In genomic region chr11:65428578-65429068, GRCh38 we compare ENCODE assay signal across 8 cellular contexts. TPM values are rescaled to one million over a fixed set of nuclear protein-coding genes. Genes with fewer than 3 reads are reported as not detected.
DNase-seq lines count a peak whose midpoint lies in the region; ATAC-seq and TF ChIP-seq lines count a peak whose summit lies in the region.

No MANE protein-coding gene starts in this region.

- no peak for ATAC-seq in body of pancreas
- no peak for ATAC-seq in GM21786 (IDR thresholded peaks at IDR 0.05; ENCODE audit: unreplicated experiment)

- no peak overlapping the region for H4K91ac ChIP-seq in mesenchymal stem cell (ENCODE audit: low read length)

- no peak overlapping the region for H3K18ac ChIP-seq in mesenchymal stem cell (ENCODE audit: low read depth in 1 of 2, low read length in 2 of 2)

- TF ChIP-seq POLR2A in body of pancreas (IDR thresholded peaks at IDR 0.05) (no peak), uterus (IDR thresholded peaks at IDR 0.05) (peak in 1 of 2 donors; percentile 9)

- DNase-seq in activated naive CD4-positive, alpha-beta T cell treated with anti-CD3 and anti-CD28 coated beads, Interleukin-2, amount 10 ng/mL, durations not matched to agents 7 days and 5 days = no peak
- no peak for DNase-seq in activated naive CD4-positive, alpha-beta T cell (lab: John Stamatoyannopoulos, UW)
- DNase-seq in body of pancreas = peak in 3 of 4 donors; percentile 65 to 73 (median 70)
- DNase-seq in mesenchymal stem cell = no peak
- peak; percentile 19 to 27 for DNase-seq in uterus
- no peak for DNase-seq in DMS 273 treated with DMSO at 0.1 percent for 48 hours (lab: John Stamatoyannopoulos, UW)
- DNase-seq in NCI-H1436 treated with DMSO at 0.1 percent for 48 hours (lab: John Stamatoyannopoulos, UW) = no peak

- H3K27me3 ChIP-seq in body of pancreas = no peaks in the 10 kb centered on the region
- no peaks in the 10 kb centered on the region for H3K27me3 ChIP-seq in mesenchymal stem cell (ENCODE audit: control insufficient read depth in 1 of 2, insufficient read depth in 1 of 2, low read length in 2 of 2)
- H3K27me3 ChIP-seq in uterus = no peaks in the 10 kb centered on the region

- H3K27ac Mint-ChIP-seq in activated naive CD4-positive, alpha-beta T cell treated with anti-CD3 and anti-CD28 coated beads, Interleukin-2, amount 10 ng/mL, durations not matched to agents 7 days and 5 days = peak overlapping the region; percentile 97

- 22 to 30% methylated on average over 5 of the region's 5 CpGs for WGBS in body of pancreas, 2 donors
- WGBS in mesenchymal stem cell = 92% methylated on average over 2 of the region's 5 CpGs

- TF ChIP-seq CTCF in body of pancreas (IDR thresholded peaks at IDR 0.05) (no peak), uterus (IDR thresholded peaks at IDR 0.05) (no peak)

- H3K27ac ChIP-seq in body of pancreas (peak overlapping the region; percentile 57 to 100 (median 99)), mesenchymal stem cell (ENCODE audit: low read length, poor library complexity, severe bottlenecking) (peak overlapping the region; percentile 84), uterus (peak overlapping the region; percentile 98 to 99)

- H3K9me3 ChIP-seq in body of pancreas (no peaks in the 10 kb centered on the region), mesenchymal stem cell (ENCODE audit: control insufficient read depth, low read length) (no peaks in the 10 kb centered on the region), uterus (no peaks in the 10 kb centered on the region)

- no peak overlapping the region for H2BK12ac ChIP-seq in mesenchymal stem cell (ENCODE audit: low read length in 2 of 2)

- H3K9ac ChIP-seq in mesenchymal stem cell (ENCODE audit: low read length) = peak overlapping the region; percentile 99

- no peak overlapping the region for H4K8ac ChIP-seq in mesenchymal stem cell (ENCODE audit: low read length)

- H2BK15ac ChIP-seq in mesenchymal stem cell (ENCODE audit: low read depth, poor library complexity, severe bottlenecking) = no peak overlapping the region

- intact Hi-C loops in body of pancreas (cut with DNase I) (no loop called here), uterus (cut with DNase I; ENCODE audit: low total_unique reads) (no loop called here)

- H3K4me1 ChIP-seq in body of pancreas (peaks cover 56% of the 10 kb centered on the region), mesenchymal stem cell (ENCODE audit: control insufficient read depth, insufficient read depth, low read depth, low read length) (peaks cover 2% of the 10 kb centered on the region), uterus (no peaks in the 10 kb centered on the region)

- peaks cover 71% of the 10 kb centered on the region for H3K4me1 Mint-ChIP-seq in activated naive CD4-positive, alpha-beta T cell treated with anti-CD3 and anti-CD28 coated beads, Interleukin-2, amount 10 ng/mL, durations not matched to agents 7 days and 5 days

- H3K23ac ChIP-seq in mesenchymal stem cell (ENCODE audit: low read length in 2 of 2) = no peak overlapping the region

- H3K4me3 ChIP-seq in body of pancreas (no peak overlapping the region), mesenchymal stem cell (ENCODE audit: insufficient read depth in 1 of 2, low read depth in 1 of 2, low read length in 2 of 2) (peak overlapping the region in 1 of 2 experiments; percentile 92), uterus (peak overlapping the region; percentile 76 to 91)

- H3K36me3 ChIP-seq in body of pancreas (replicated peaks in 1 of 2; ENCODE audit: insufficient read depth in 1 of 2, low read depth in 2 of 2) (no peaks in the 10 kb centered on the region), mesenchymal stem cell (ENCODE audit: control insufficient read depth in 1 of 2, insufficient read depth in 2 of 2, low read depth in 1 of 2, low read length in 2 of 2) (peaks cover 7 to 97% of the 10 kb centered on the region in 2 experiments), uterus (no peaks in the 10 kb centered on the region)

- H3K4me2 ChIP-seq in mesenchymal stem cell (ENCODE audit: low read length, poor library complexity, severe bottlenecking) = peak overlapping the region; percentile 25

- H3K4ac ChIP-seq in mesenchymal stem cell (ENCODE audit: low read depth in 1 of 2, low read length in 2 of 2) = no peak overlapping the region

- CTCF ChIA-PET in activated naive CD4-positive, alpha-beta T cell treated with anti-CD3 and anti-CD28 coated beads, Interleukin-2, amount 10 ng/mL, durations not matched to agents 7 days and 5 days (lab: Charles Lee) = interaction anchor here (1.7 kb wide), 2 partner anchors 9 to 69 kb away, joined by 3 to 5 read pairs; no protein-coding TSS in a partner anchor

- H3K79me1 ChIP-seq in mesenchymal stem cell (replicated peaks; ENCODE audit: low read length, poor library complexity, severe bottlenecking) = no peaks in the 10 kb centered on the region

- peak overlapping the region in 1 of 2 experiments; percentile 78 for H3K14ac ChIP-seq in mesenchymal stem cell (ENCODE audit: low read length in 2 of 2)

- peaks cover 78% of the 10 kb centered on the region for H3K36me3 Mint-ChIP-seq in activated naive CD4-positive, alpha-beta T cell treated with anti-CD3 and anti-CD28 coated beads, Interleukin-2, amount 10 ng/mL, durations not matched to agents 7 days and 5 days

- no peak overlapping the region for H2BK120ac ChIP-seq in mesenchymal stem cell (ENCODE audit: low read depth, low read length)

- H3K27me3 Mint-ChIP-seq in activated naive CD4-positive, alpha-beta T cell treated with anti-CD3 and anti-CD28 coated beads, Interleukin-2, amount 10 ng/mL, durations not matched to agents 7 days and 5 days = peaks cover 9% of the 10 kb centered on the region

- H2AK5ac ChIP-seq in mesenchymal stem cell (ENCODE audit: low read length, severe bottlenecking) = no peak overlapping the region

- H3K4me3 Mint-ChIP-seq in activated naive CD4-positive, alpha-beta T cell treated with anti-CD3 and anti-CD28 coated beads, Interleukin-2, amount 10 ng/mL, durations not matched to agents 7 days and 5 days = peak overlapping the region; percentile 87

- H2AFZ ChIP-seq in mesenchymal stem cell (ENCODE audit: low read depth, low read length) = no peak overlapping the region

- H2BK5ac ChIP-seq in mesenchymal stem cell (ENCODE audit: low read depth, low read length, poor library complexity, severe bottlenecking) = no peak overlapping the region

- H3K9me3 Mint-ChIP-seq in activated naive CD4-positive, alpha-beta T cell treated with anti-CD3 and anti-CD28 coated beads, Interleukin-2, amount 10 ng/mL, durations not matched to agents 7 days and 5 days = no peaks in the 10 kb centered on the region

RNA-seq across cellular contexts. Expression of gene NEAT1, which starts 6.0 kb away (rescaled TPM):
- total RNA-seq in body of pancreas (100 to 1,000 TPM; 376 to 539 TPM), uterus (100 to 1,000 TPM in 3 of 4 donors, 10 to 100 TPM in 1; 33.6 to 932 (median 120) TPM)
- 51.2 TPM for polyA plus RNA-seq in mesenchymal stem cell (2013, experiment 1 of 2)
- polyA plus RNA-seq in mesenchymal stem cell (2013, experiment 2 of 2) = 44.5 TPM

RNA-seq across cellular contexts. Expression of gene FRMD8, which starts 42.2 kb away (rescaled TPM):
- total RNA-seq in body of pancreas (10 to 100 TPM; 20.0 to 46.8 TPM), uterus (100 to 1,000 TPM in 1 of 4 donors, 10 to 100 TPM in 3; 15.9 to 160 (median 41.5) TPM)
- polyA plus RNA-seq in mesenchymal stem cell (2013, experiment 1 of 2) = 24.6 TPM
- 25.1 TPM for polyA plus RNA-seq in mesenchymal stem cell (2013, experiment 2 of 2)

RNA-seq across cellular contexts. Expression of gene SLC25A45, which starts 46.2 kb away (rescaled TPM):
- total RNA-seq in body of pancreas = 10 to 100 TPM; 52.4 to 67.2 TPM
- 2.2 TPM for polyA plus RNA-seq in mesenchymal stem cell (2013, experiment 1 of 2)
- 1.9 TPM for polyA plus RNA-seq in mesenchymal stem cell (2013, experiment 2 of 2)
- 1 to 10 TPM in 2 of 4 donors, under 1 TPM in 1, not detected in 1; 0.29 to 5.9 (median 5.3) TPM for total RNA-seq in uterus

Comparison
In these comparisons a context has a peak if more than half of its experiments do, and no peak if none do; other contexts are left out.
1. DNase-seq: peak in body of pancreas (3 of 4) and uterus (2 of 2); none in activated naive CD4-positive, alpha-beta T cell treated with anti-CD3 and anti-CD28 coated beads, Interleukin-2, amount 10 ng/mL, durations not matched to agents 7 days and 5 days (single experiment), activated naive CD4-positive, alpha-beta T cell (0 of 4), mesenchymal stem cell (single experiment), DMS 273 treated with DMSO at 0.1 percent for 48 hours (single experiment) and NCI-H1436 treated with DMSO at 0.1 percent for 48 hours (single experiment).
2. H3K4me3 ChIP-seq: peak in uterus (2 of 2); none in body of pancreas (0 of 2).
3. RNA of gene SLC25A45, which starts 46.2 kb away (total RNA-seq): 52.4 to 67.2 TPM in body of pancreas; 0.29 to 5.9 TPM in uterus; every median in the first group is over 4 times any median in the second.
4. Peak in every context shown above with its lines, with median percentiles within 50 percentile points of each other: H3K27ac ChIP-seq.